In genomic region chr5:177024559-177024958, GRCh38 we compare ENCODE assay signal across 12 cellular contexts. TPM values are rescaled to one million over a fixed set of nuclear protein-coding genes. Genes with fewer than 3 reads are reported as not detected.
A peak's percentile ranks its signal among the peaks of the same experiment; 100 is the strongest.
DNase-seq lines count a peak whose midpoint lies in the region; ATAC-seq and TF ChIP-seq lines count a peak whose summit lies in the region.
"Had no signal": no experiment of that assay in that cellular context is flagged by ENCODE, and none has a peak within 500 bp of the region (broad histone marks: within the 10 kb centered on the region; RNA-seq: fewer than 3 reads in every experiment).

No MANE protein-coding gene starts in this region.

- intact Hi-C loops in activated B cell treated with CpG ODN at 0.5 μM for 24 hours (cut with micrococcal nuclease): no loop called here

- H3K36me3 Mint-ChIP-seq in activated naive CD4-positive, alpha-beta T cell treated with anti-CD3 and anti-CD28 coated beads, Interleukin-2, amount 50 U/mL, for 24 hours: peaks cover 10% of the 10 kb centered on the region
- H3K36me3 Mint-ChIP-seq in activated B cell treated with CpG ODN at 0.5 μM for 24 hours (ENCODE audit: low read depth): peaks cover 36% of the 10 kb centered on the region
- H3K36me3 Mint-ChIP-seq in stimulated activated naive B cell treated with anti-CD40 and anti-IgM and Interleukin-4, amounts not matched to agents 10 μg/mL and 1 μg/mL and 100 μg/mL, for 72 hours: peaks cover 19 to 21% of the 10 kb centered on the region in 2 donors

- POLR2A ChIA-PET in activated B cell treated with CpG ODN at 0.5 μM for 24 hours (lab: Charles Lee): no interaction called here

- peak overlapping the region; percentile 17 for H3K4me3 Mint-ChIP-seq in activated naive CD4-positive, alpha-beta T cell treated with anti-CD3 and anti-CD28 coated beads, Interleukin-2, amount 50 U/mL, for 24 hours
- no peak overlapping the region for H3K4me3 Mint-ChIP-seq in activated B cell treated with CpG ODN at 0.5 μM for 24 hours
- H3K4me3 Mint-ChIP-seq in stimulated activated naive B cell treated with anti-CD40 and anti-IgM and Interleukin-4, amounts not matched to agents 10 μg/mL and 1 μg/mL and 100 μg/mL, for 72 hours: peak overlapping the region; percentile 35 to 55

- CTCF ChIA-PET in activated B cell treated with CpG ODN at 0.5 μM for 24 hours (lab: Charles Lee): no interaction called here

- no peak for TF ChIP-seq CTCF in activated B cell treated with CpG ODN at 0.5 μM for 24 hours (IDR thresholded peaks at IDR 0.05)

- DNase-seq in activated naive CD4-positive, alpha-beta T cell (lab: John Stamatoyannopoulos, UW): no peak
- DNase-seq in activated B cell treated with CpG ODN at 0.5 μM for 24 hours: no peak
- DNase-seq in iris pigment epithelial cell (ENCODE audit: low read depth): peak; percentile 11
- DNase-seq in stimulated activated naive B cell treated with anti-CD40 and anti-IgM and Interleukin-4, amounts not matched to agents 10 μg/mL and 1 μg/mL and 100 μg/mL, for 72 hours: no peak
- no peak for DNase-seq in NOMO-1 (lab: John Stamatoyannopoulos, UW; ENCODE audit: unreplicated experiment in 2 of 2)
- DNase-seq in DMS114 treated with DMSO at 0.1 percent for 48 hours (lab: John Stamatoyannopoulos, UW; ENCODE audit: unreplicated experiment): no peak
- DNase-seq: DMS 273 treated with DMSO at 0.1 percent for 48 hours; mesenchymal stem cell; NCI-H2171; stimulated activated naive CD8-positive, alpha-beta T cell treated with anti-CD3 and anti-CD28 coated beads, Interleukin-15, amount 100 ng/mL, for 72 hours had no signal

- H3K4me1 Mint-ChIP-seq in activated naive CD4-positive, alpha-beta T cell treated with anti-CD3 and anti-CD28 coated beads, Interleukin-2, amount 50 U/mL, for 24 hours: peaks cover 46% of the 10 kb centered on the region
- H3K4me1 Mint-ChIP-seq in activated B cell treated with CpG ODN at 0.5 μM for 24 hours: peaks cover 38% of the 10 kb centered on the region
- H3K4me1 Mint-ChIP-seq in stimulated activated naive B cell treated with anti-CD40 and anti-IgM and Interleukin-4, amounts not matched to agents 10 μg/mL and 1 μg/mL and 100 μg/mL, for 72 hours: peaks cover 27 to 41% of the 10 kb centered on the region in 2 donors

- H3K27ac Mint-ChIP-seq in activated naive CD4-positive, alpha-beta T cell treated with anti-CD3 and anti-CD28 coated beads, Interleukin-2, amount 50 U/mL, for 24 hours: peak overlapping the region; percentile 53
- peak overlapping the region; percentile 47 for H3K27ac Mint-ChIP-seq in activated B cell treated with CpG ODN at 0.5 μM for 24 hours
- H3K27ac Mint-ChIP-seq in stimulated activated naive B cell treated with anti-CD40 and anti-IgM and Interleukin-4, amounts not matched to agents 10 μg/mL and 1 μg/mL and 100 μg/mL, for 72 hours: peak overlapping the region; percentile 68

- H3K27me3 Mint-ChIP-seq in activated naive CD4-positive, alpha-beta T cell treated with anti-CD3 and anti-CD28 coated beads, Interleukin-2, amount 50 U/mL, for 24 hours: no peaks in the 10 kb centered on the region
- H3K27me3 Mint-ChIP-seq in activated B cell treated with CpG ODN at 0.5 μM for 24 hours: no peaks in the 10 kb centered on the region
- H3K27me3 Mint-ChIP-seq in stimulated activated naive B cell treated with anti-CD40 and anti-IgM and Interleukin-4, amounts not matched to agents 10 μg/mL and 1 μg/mL and 100 μg/mL, for 72 hours: no peaks in the 10 kb centered on the region
- H3K27me3 Mint-ChIP-seq: stimulated activated naive CD8-positive, alpha-beta T cell treated with anti-CD3 and anti-CD28 coated beads, Interleukin-15, amount 100 ng/mL, for 72 hours had no signal

- no peaks in the 10 kb centered on the region for H3K9me3 Mint-ChIP-seq in activated naive CD4-positive, alpha-beta T cell treated with anti-CD3 and anti-CD28 coated beads, Interleukin-2, amount 50 U/mL, for 24 hours
- H3K9me3 Mint-ChIP-seq in activated B cell treated with CpG ODN at 0.5 μM for 24 hours: no peaks in the 10 kb centered on the region
- H3K9me3 Mint-ChIP-seq in stimulated activated naive B cell treated with anti-CD40 and anti-IgM and Interleukin-4, amounts not matched to agents 10 μg/mL and 1 μg/mL and 100 μg/mL, for 72 hours: no peaks in the 10 kb centered on the region
- H3K9me3 Mint-ChIP-seq: stimulated activated naive CD8-positive, alpha-beta T cell treated with anti-CD3 and anti-CD28 coated beads, Interleukin-15, amount 100 ng/mL, for 72 hours had no signal

- ATAC-seq in activated B cell treated with CpG ODN at 0.5 μM for 24 hours (ENCODE audit: low read depth) (no peak), HG02970 (IDR thresholded peaks at IDR 0.05; ENCODE audit: low FRiP score, unreplicated experiment) (no peak)
- peak in 1 of 2 donors; percentile 33 for ATAC-seq in stimulated activated naive B cell treated with anti-CD40 and anti-IgM and Interleukin-4, amounts not matched to agents 10 μg/mL and 1 μg/mL and 100 μg/mL, for 72 hours (replicated peaks)
- ATAC-seq: stimulated activated naive CD8-positive, alpha-beta T cell treated with anti-CD3 and anti-CD28 coated beads, Interleukin-15, amount 100 ng/mL, for 72 hours had no signal

RNA-seq across cellular contexts. Expression of gene ZNF346, which starts 2.1 kb away (rescaled TPM):
- total RNA-seq in activated B cell treated with CpG ODN at 0.5 μM for 24 hours: 28.0 and 31.4 TPM in 2 replicates

RNA-seq across cellular contexts. Expression of gene UIMC1, which starts 18.0 kb away (rescaled TPM):
- 72.5 and 75.8 TPM in 2 replicates for total RNA-seq in activated B cell treated with CpG ODN at 0.5 μM for 24 hours
